Comparison of ENCODE assay signal across 1 cellular context in the genomic region with DNA sequence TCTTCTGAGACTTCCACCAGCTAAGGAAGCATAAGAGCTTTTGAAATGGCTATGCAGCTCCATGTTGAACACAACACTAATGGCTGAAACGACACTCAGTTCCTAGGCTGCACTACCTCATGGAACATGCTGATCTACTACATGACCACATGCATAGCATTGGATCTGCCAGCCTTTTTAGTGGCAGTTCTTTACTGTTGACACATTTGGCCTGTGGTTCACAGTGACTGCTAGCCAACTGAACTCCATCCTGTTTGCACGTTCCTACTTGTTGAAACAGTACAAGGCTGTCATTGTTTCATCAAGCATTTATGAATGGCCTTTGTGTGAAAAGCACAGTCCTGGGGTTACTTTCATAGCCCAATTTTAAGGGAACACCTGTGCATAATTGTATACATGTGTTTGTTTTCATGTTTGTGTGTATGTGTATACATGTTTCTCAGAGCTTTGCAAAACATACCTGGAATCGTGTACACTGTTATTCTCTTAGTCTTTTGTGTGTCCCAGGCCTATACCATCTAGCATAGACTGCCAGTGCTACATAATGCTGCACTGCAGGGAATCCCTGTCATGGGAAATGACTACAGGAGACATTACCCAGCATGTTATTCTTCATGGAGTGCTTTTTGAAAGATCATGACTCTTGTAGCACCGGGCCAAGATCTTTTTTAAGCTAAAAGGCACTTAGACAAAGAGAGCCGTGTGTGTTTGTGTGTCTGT.
TF ChIP-seq lines count a peak whose summit lies in the region.

No MANE protein-coding gene starts in this region.

TF ChIP-seq in GM23338, 12 proteins besides CTCF, POLR2A, EP300 and RAD21 (continued from another document):
- TF ChIP-seq, protein P1, sequence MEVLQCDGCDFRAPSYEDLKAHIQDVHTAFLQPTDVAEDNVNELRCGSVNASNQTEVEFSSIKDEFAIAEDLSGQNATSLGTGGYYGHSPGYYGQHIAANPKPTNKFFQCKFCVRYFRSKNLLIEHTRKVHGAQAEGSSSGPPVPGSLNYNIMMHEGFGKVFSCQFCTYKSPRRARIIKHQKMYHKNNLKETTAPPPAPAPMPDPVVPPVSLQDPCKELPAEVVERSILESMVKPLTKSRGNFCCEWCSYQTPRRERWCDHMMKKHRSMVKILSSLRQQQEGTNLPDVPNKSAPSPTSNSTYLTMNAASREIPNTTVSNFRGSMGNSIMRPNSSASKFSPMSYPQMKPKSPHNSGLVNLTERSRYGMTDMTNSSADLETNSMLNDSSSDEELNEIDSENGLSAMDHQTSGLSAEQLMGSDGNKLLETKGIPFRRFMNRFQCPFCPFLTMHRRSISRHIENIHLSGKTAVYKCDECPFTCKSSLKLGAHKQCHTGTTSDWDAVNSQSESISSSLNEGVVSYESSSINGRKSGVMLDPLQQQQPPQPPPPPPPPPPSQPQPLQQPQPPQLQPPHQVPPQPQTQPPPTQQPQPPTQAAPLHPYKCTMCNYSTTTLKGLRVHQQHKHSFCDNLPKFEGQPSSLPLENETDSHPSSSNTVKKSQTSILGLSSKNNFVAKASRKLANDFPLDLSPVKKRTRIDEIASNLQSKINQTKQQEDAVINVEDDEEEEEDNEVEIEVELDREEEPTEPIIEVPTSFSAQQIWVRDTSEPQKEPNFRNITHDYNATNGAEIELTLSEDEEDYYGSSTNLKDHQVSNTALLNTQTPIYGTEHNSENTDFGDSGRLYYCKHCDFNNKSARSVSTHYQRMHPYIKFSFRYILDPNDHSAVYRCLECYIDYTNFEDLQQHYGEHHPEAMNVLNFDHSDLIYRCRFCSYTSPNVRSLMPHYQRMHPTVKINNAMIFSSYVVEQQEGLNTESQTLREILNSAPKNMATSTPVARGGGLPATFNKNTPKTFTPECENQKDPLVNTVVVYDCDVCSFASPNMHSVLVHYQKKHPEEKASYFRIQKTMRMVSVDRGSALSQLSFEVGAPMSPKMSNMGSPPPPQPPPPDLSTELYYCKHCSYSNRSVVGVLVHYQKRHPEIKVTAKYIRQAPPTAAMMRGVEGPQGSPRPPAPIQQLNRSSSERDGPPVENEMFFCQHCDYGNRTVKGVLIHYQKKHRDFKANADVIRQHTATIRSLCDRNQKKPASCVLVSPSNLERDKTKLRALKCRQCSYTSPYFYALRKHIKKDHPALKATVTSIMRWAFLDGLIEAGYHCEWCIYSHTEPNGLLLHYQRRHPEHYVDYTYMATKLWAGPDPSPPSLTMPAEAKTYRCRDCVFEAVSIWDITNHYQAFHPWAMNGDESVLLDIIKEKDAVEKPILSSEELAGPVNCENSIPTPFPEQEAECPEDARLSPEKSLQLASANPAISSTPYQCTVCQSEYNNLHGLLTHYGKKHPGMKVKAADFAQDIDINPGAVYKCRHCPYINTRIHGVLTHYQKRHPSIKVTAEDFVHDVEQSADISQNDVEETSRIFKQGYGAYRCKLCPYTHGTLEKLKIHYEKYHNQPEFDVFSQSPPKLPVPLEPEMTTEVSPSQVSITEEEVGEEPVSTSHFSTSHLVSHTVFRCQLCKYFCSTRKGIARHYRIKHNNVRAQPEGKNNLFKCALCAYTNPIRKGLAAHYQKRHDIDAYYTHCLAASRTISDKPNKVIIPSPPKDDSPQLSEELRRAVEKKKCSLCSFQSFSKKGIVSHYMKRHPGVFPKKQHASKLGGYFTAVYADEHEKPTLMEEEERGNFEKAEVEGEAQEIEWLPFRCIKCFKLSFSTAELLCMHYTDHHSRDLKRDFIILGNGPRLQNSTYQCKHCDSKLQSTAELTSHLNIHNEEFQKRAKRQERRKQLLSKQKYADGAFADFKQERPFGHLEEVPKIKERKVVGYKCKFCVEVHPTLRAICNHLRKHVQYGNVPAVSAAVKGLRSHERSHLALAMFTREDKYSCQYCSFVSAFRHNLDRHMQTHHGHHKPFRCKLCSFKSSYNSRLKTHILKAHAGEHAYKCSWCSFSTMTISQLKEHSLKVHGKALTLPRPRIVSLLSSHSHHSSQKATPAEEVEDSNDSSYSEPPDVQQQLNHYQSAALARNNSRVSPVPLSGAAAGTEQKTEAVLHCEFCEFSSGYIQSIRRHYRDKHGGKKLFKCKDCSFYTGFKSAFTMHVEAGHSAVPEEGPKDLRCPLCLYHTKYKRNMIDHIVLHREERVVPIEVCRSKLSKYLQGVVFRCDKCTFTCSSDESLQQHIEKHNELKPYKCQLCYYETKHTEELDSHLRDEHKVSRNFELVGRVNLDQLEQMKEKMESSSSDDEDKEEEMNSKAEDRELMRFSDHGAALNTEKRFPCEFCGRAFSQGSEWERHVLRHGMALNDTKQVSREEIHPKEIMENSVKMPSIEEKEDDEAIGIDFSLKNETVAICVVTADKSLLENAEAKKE (CRISPR knock-in tag; IDR thresholded peaks at IDR 0.05): no peak
- TF ChIP-seq EZH2phosphoT487 (IDR thresholded peaks at IDR 0.05; ENCODE audit: unreplicated experiment) (no peak), EZH2 (IDR thresholded peaks at IDR 0.05; ENCODE audit: low read depth, unreplicated experiment) (no peak), ZNF114 (CRISPR knock-in tag; IDR thresholded peaks at IDR 0.05) (no peak), NANOG (IDR thresholded peaks at IDR 0.05; ENCODE audit: borderline replicate concordance) (no peak)
